In the genomic region with DNA sequence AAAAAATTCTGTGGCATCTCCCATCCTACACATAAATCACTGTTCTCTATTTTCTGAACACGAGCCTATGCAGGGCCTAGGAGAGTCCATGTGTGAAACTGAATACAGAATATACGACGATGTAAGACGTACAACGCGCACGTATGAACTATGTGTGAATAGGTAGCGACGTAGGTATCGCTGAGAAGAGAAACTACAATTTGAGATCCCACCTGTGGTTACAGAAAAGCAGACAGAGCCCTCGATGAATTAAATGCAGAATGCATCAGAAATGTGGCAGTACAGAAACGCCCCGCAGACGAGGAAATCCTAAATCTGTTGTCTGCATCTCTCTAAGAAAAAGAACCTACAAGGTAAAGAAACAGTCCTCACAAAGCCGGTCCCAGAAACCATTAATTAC, we compare ENCODE assay signal across 12 cellular contexts. TPM values are rescaled to one million over a fixed set of nuclear protein-coding genes. Genes with fewer than 3 reads are reported as not detected.
DNase-seq lines count a peak whose midpoint lies in the region; ATAC-seq, FAIRE-seq and TF ChIP-seq lines count a peak whose summit lies in the region.
"Had no signal": no experiment of that assay in that cellular context is flagged by ENCODE, and none has a peak within 500 bp of the region (broad histone marks: within the 10 kb centered on the region; RNA-seq: fewer than 3 reads in every experiment).

No MANE protein-coding gene starts in this region.

- CTCF ChIA-PET in CD8-positive, alpha-beta memory T cell (lab: Charles Lee): interaction anchor here (0.8 to 16.8 kb wide), 3 partner anchors 9 to 19 kb away, joined by 4 to 532 read pairs (median 5); a partner anchor contains a TSS

- H3K9me3 ChIP-seq in CD8-positive, alpha-beta memory T cell (ENCODE audit: low read length): no peaks in the 10 kb centered on the region
- H3K9me3 ChIP-seq in small intestine (ENCODE audit: control insufficient read depth, low read depth) (no peaks in the 10 kb centered on the region), right atrium auricular region (no peaks in the 10 kb centered on the region)

- ATAC-seq in HG02870 (IDR thresholded peaks at IDR 0.05; ENCODE audit: unreplicated experiment): no peak
- no peak for ATAC-seq in GM21723 (IDR thresholded peaks at IDR 0.05; ENCODE audit: unreplicated experiment)
- ATAC-seq: left lobe of liver had no signal

- H3K4me1 ChIP-seq in CD8-positive, alpha-beta memory T cell (ENCODE audit: insufficient read depth, low read length): peaks cover 94% of the 10 kb centered on the region
- H3K4me1 ChIP-seq in small intestine (ENCODE audit: control insufficient read depth in 2 of 2, insufficient read depth in 1 of 2, low read depth in 1 of 2, low read length in 1 of 2): no peaks in the 10 kb centered on the region
- no peaks in the 10 kb centered on the region for H3K4me1 ChIP-seq in right atrium auricular region

- FAIRE-seq in small intestine (lab: Jason Lieb, UNC): no peak

- H3K4me1 Mint-ChIP-seq in CD8-positive, alpha-beta memory T cell: peaks cover 95 to 100% (median 100%) of the 10 kb centered on the region in 3 donors

- peaks cover 3 to 90% (median 26%) of the 10 kb centered on the region in 3 donors for H3K36me3 Mint-ChIP-seq in CD8-positive, alpha-beta memory T cell

- peak overlapping the region; percentile 65 for H3K4me3 ChIP-seq in CD8-positive, alpha-beta memory T cell (ENCODE audit: low read length)
- H3K4me3 ChIP-seq in small intestine (ENCODE audit: low read depth in 1 of 2, low read length in 2 of 2): no peak overlapping the region
- no peak overlapping the region for H3K4me3 ChIP-seq in right atrium auricular region
- H3K4me3 ChIP-seq in dorsolateral prefrontal cortex: peak overlapping the region in 3 of 59 donors; percentile 2 to 24 (median 11)

- peaks cover 37% of the 10 kb centered on the region for H3K36me3 ChIP-seq in CD8-positive, alpha-beta memory T cell (ENCODE audit: insufficient read depth, low read length)
- H3K36me3 ChIP-seq in small intestine (ENCODE audit: control insufficient read depth in 2 of 2, insufficient read depth in 2 of 2, low read length in 2 of 2) (peaks cover 0 to 5% of the 10 kb centered on the region in 2 donors), right atrium auricular region (no peaks in the 10 kb centered on the region)

- no peaks in the 10 kb centered on the region for H3K27me3 ChIP-seq in CD8-positive, alpha-beta memory T cell (ENCODE audit: insufficient read depth, low read length, poor library complexity, severe bottlenecking)
- H3K27me3 ChIP-seq in small intestine (ENCODE audit: control insufficient read depth in 2 of 2, insufficient read depth in 2 of 2, low read length in 2 of 2) (no peaks in the 10 kb centered on the region), right atrium auricular region (peaks cover 0 to 3% of the 10 kb centered on the region in 2 donors), dorsolateral prefrontal cortex (peaks cover 0 to 76% (median 15%) of the 10 kb centered on the region in 45 donors)

- no peak for TF ChIP-seq CTCF in right atrium auricular region (IDR thresholded peaks at IDR 0.05)
- TF ChIP-seq CTCF in dorsolateral prefrontal cortex (IDR thresholded peaks at IDR 0.05 in 54 of 56, conservative IDR thresholded peaks at IDR 0.05 in 2 of 56; ENCODE audit: low read depth in 1 of 56, partially characterized antibody in 56 of 56): no peak

- WGBS in small intestine, 3 donors: 71 to 87% (median 79%) methylated on average over 15 of the region's 15 CpGs

- POLR2A ChIA-PET in CD8-positive, alpha-beta memory T cell (lab: Charles Lee): interaction anchor here (0.8 to 4.2 kb wide), 4 partner anchors 13 to 25 kb away, joined by 4 to 103 read pairs (median 43); no protein-coding TSS in a partner anchor

- H3K27me3 Mint-ChIP-seq in CD8-positive, alpha-beta memory T cell: peaks cover 0 to 6% of the 10 kb centered on the region in 2 donors

- H3K4me3 Mint-ChIP-seq in CD8-positive, alpha-beta memory T cell: peak overlapping the region; percentile 77 to 100 (median 99)
- H3K4me3 Mint-ChIP-seq: endodermal cell had no signal

- intact Hi-C loops in dorsolateral prefrontal cortex (cut with DNase I): no loop called here

- peak overlapping the region; percentile 92 to 100 (median 100) for H3K27ac Mint-ChIP-seq in CD8-positive, alpha-beta memory T cell

- no peaks in the 10 kb centered on the region for H3K9me3 Mint-ChIP-seq in CD8-positive, alpha-beta memory T cell
- H3K9me3 Mint-ChIP-seq: endodermal cell had no signal

- peak overlapping the region; percentile 89 for H3K27ac ChIP-seq in CD8-positive, alpha-beta memory T cell (ENCODE audit: low read depth, low read length)
- H3K27ac ChIP-seq in small intestine (ENCODE audit: low read depth in 1 of 2, low read length in 1 of 2) (peak overlapping the region in 1 of 2 donors; percentile 56), right atrium auricular region (no peak overlapping the region), dorsolateral prefrontal cortex (peak overlapping the region in 12 of 59 donors; percentile 1 to 64 (median 26))
- H3K27ac ChIP-seq: KMS-11 had no signal

- DNase-seq in CD8-positive, alpha-beta memory T cell: peak in 3 of 5 donors; percentile 74 to 88 (median 86)
- DNase-seq in T-helper 22 cell (ENCODE audit: low read depth) (peak; percentile 58), small intestine (peak; percentile 21), right atrium auricular region (ENCODE audit: low spot score) (no peak), dorsolateral prefrontal cortex (no peak)
- DNase-seq in effector CD8-positive, alpha-beta T cell (lab: John Stamatoyannopoulos, UW): peak; percentile 36
- DNase-seq: endodermal cell, NCI-H187 had no signal

RNA-seq across cellular contexts. Expression of a gene that starts 12.7 kb away (rescaled TPM):
- 10 to 100 TPM; 42.0 to 42.5 TPM for total RNA-seq in CD8-positive, alpha-beta memory T cell
- polyA plus RNA-seq in CD8-positive, alpha-beta memory T cell: 9.7 TPM
- 1 to 10 TPM in 1 of 3 donors, under 1 TPM in 2; 0.45 to 2.4 (median 0.54) TPM for polyA plus RNA-seq in small intestine
- total RNA-seq in right atrium auricular region (under 1 TPM; 0.19 to 0.43 TPM), dorsolateral prefrontal cortex (10 to 100 TPM in 75 of 120 experiments, 1 to 10 TPM in 45; 3.3 to 16.0 (median 10.5) TPM)

Comparison
In these comparisons a context has a peak if more than half of its experiments do, and no peak if none do; other contexts are left out.
1. DNase-seq: peak in CD8-positive, alpha-beta memory T cell (3 of 5), T-helper 22 cell (single experiment), effector CD8-positive, alpha-beta T cell (single experiment) and small intestine (single experiment); none in right atrium auricular region (single experiment) and dorsolateral prefrontal cortex (0 of 10).